In the genomic region with DNA sequence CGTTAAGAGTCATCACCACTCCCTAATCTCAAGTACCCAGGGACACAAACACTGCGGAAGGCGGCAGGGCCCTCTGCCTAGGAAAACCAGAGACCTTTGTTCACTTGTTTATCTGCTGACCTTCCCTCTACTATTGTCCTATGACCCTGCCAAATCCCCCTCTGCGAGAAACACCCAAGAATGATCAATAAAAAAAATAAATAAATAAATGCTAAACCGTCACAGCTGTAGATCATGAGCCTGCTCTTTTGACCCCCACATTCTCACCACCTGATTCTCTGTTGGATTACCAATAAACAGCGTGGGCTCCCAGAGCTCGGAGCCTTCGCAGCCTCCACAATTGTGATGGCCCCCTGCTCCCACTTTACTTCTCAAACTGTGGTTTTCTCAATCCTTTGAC, we compare ENCODE assay signal across 1 cellular context. TPM values are rescaled to one million over a fixed set of nuclear protein-coding genes. Genes with fewer than 3 reads are reported as not detected.
"Had no signal": no experiment of that assay in that cellular context is flagged by ENCODE, and none has a peak within 500 bp of the region (broad histone marks: within the 10 kb centered on the region; RNA-seq: fewer than 3 reads in every experiment).

No MANE protein-coding gene starts in this region.

RNA-seq across cellular contexts. Expression of gene FMO5, which starts 8.8 kb away (rescaled TPM):
- total RNA-seq: activated T-helper 1 cell treated with anti-CD3 and anti-CD28 coated beads, Interleukin-12 subunit alpha, Interleukin-12 subunit beta, Interleukin-2, Interleukin-4 antibody, amounts not matched to agents 30 ng/mL and 10 ng/mL and 1 ng/mL, durations not matched to agents 14 hours and 24 hours and 36 hours had no signal
